9 cellular contexts compared by ENCODE assay signal in the genomic region with DNA sequence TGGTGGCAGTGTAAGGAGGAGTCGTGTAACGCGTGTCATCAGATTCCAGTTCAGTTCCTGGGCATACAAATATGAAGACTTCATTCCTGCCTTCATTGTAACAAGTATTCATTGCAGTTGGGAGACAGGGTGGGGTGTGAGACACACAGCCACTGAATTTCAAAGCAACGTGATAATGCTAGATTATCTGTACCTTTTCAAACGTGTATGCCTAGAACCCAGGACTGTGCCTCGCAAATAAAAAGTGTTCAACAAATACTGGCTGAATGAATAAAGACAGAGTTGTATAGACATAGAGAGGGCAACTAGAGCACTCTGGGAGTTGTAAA. TPM values are rescaled to one million over a fixed set of nuclear protein-coding genes. Genes with fewer than 3 reads are reported as not detected.
A peak's percentile ranks its signal among the peaks of the same experiment; 100 is the strongest.
DNase-seq lines count a peak whose midpoint lies in the region; ATAC-seq and TF ChIP-seq lines count a peak whose summit lies in the region.
"Had no signal": no experiment of that assay in that cellular context is flagged by ENCODE, and none has a peak within 500 bp of the region (broad histone marks: within the 10 kb centered on the region; RNA-seq: fewer than 3 reads in every experiment).

No MANE protein-coding gene starts in this region.

- H3K4me3 Mint-ChIP-seq in H9, result peak overlapping the region; percentile 99 to 100

- no peak overlapping the region for H3K14ac ChIP-seq in H9 (ENCODE audit: insufficient read depth, low read length)

- no peak overlapping the region for H2AK5ac ChIP-seq in H9 (ENCODE audit: insufficient read length, low read length)

- H3K9ac ChIP-seq in H9 (ENCODE audit: extremely low read depth, insufficient read length, low read length), result no peak overlapping the region

- H2BK120ac ChIP-seq in H9 (ENCODE audit: low read depth, low read length, poor library complexity, severe bottlenecking), result no peak overlapping the region

- H2AFZ ChIP-seq in H9 (ENCODE audit: low read length), result no peak overlapping the region

- no peak for ATAC-seq in RWPE2 (ENCODE audit: low read depth)
- no peak for ATAC-seq in psoas muscle
- ATAC-seq in GM18861 (IDR thresholded peaks at IDR 0.05; ENCODE audit: unreplicated experiment), result no peak

- H2BK12ac ChIP-seq in H9 (ENCODE audit: insufficient read length, low read depth, low read length), result no peak overlapping the region

- no peak overlapping the region for H4K8ac ChIP-seq in H9 (replicated peaks; ENCODE audit: insufficient read length, low read depth, low read length)

- DNase-seq in H9, result no peak
- no peak for DNase-seq in RWPE2 (ENCODE audit: low spot score)
- no peak for DNase-seq in psoas muscle
- DNase-seq in midbrain (lab: John Stamatoyannopoulos, UW), result no peak
- no peak for DNase-seq in nucleus accumbens (lab: John Stamatoyannopoulos, UW)
- DNase-seq in activated CD4-positive, alpha-beta T cell treated with anti-CD3 and anti-CD28 coated beads for 1 hour, result no peak

- H3K18ac ChIP-seq in H9 (ENCODE audit: insufficient read length, low read depth, low read length), result no peak overlapping the region

- H3K36me3 ChIP-seq in RWPE2 (ENCODE audit: low read depth) (peaks cover 34% of the 10 kb centered on the region), esophagus (ENCODE audit: control insufficient read depth in 2 of 2, insufficient read depth in 2 of 2, low read length in 1 of 2) (peaks cover 0 to 7% of the 10 kb centered on the region in 2 donors), psoas muscle (ENCODE audit: insufficient read depth in 1 of 2, low read depth in 1 of 2) (peaks cover 2 to 16% of the 10 kb centered on the region in 2 donors)

- H3K56ac ChIP-seq in H9 (ENCODE audit: insufficient read length, low read depth, low read length), result no peak overlapping the region

- no peak overlapping the region for H2BK15ac ChIP-seq in H9 (ENCODE audit: low read depth, low read length)

- H3K79me2 ChIP-seq in H9 (ENCODE audit: insufficient read depth, low read length), result peaks cover 10% of the 10 kb centered on the region; the same call in 1 of the 2 replicates

- WGBS in H9 (ENCODE audit: extremely low coverage, insufficient read length, low lambda C conversion rate), result no CpG with 5 or more reads among the region's 6 CpGs
- WGBS in esophagus, 2 donors, result 58 to 76% methylated on average over 6 of the region's 6 CpGs
- WGBS in psoas muscle, 3 donors, result 70 to 86% (median 76%) methylated on average over 6 of the region's 6 CpGs

- H3K9me3 ChIP-seq in H9 (ENCODE audit: control insufficient read depth, low read depth, low read length) (no peaks in the 10 kb centered on the region), RWPE2 (ENCODE audit: severe bottlenecking) (no peaks in the 10 kb centered on the region), esophagus (ENCODE audit: control insufficient read depth in 2 of 2, insufficient read depth in 1 of 2, low read depth in 1 of 2, low read length in 1 of 2) (no peaks in the 10 kb centered on the region), psoas muscle (no peaks in the 10 kb centered on the region)

- H3K4me1 Mint-ChIP-seq in H9, result peaks cover 34 to 40% of the 10 kb centered on the region in 2 experiments

- no peak overlapping the region for H2BK20ac ChIP-seq in H9 (ENCODE audit: low read depth, low read length, poor library complexity, severe bottlenecking)

- no peak overlapping the region for H3K23ac ChIP-seq in H9 (ENCODE audit: insufficient read length, low read depth, low read length)

- H3K4ac ChIP-seq in H9 (ENCODE audit: low read depth, low read length), result no peak overlapping the region

- H3K79me1 ChIP-seq in H9 (ENCODE audit: insufficient read depth, low read depth, low read length, poor library complexity, severe bottlenecking), result no peaks in the 10 kb centered on the region

- intact Hi-C loops in psoas muscle (cut with DNase I), result no loop called here

- H4K5ac ChIP-seq in H9 (ENCODE audit: insufficient read length, low read depth, low read length), result peak overlapping the region; percentile 33

- no peaks in the 10 kb centered on the region; a peak in 1 of 5 replicates for H3K9me3 Mint-ChIP-seq in H9

- H3K36me3 Mint-ChIP-seq in H9 (ENCODE audit: insufficient read depth in 1 of 3, low read depth in 3 of 3), result peaks cover 13 to 27% (median 20%) of the 10 kb centered on the region in 3 experiments; a peak in 6 of 7 replicates

- H3K27ac ChIP-seq in H9 (ENCODE audit: insufficient read length, low read depth, low read length) (no peak overlapping the region), RWPE2 (ENCODE audit: poor library complexity, severe bottlenecking) (peak overlapping the region; percentile 81), esophagus (ENCODE audit: low read depth in 2 of 2, low read length in 1 of 2) (peak overlapping the region; percentile 81 to 97), psoas muscle (peak overlapping the region; percentile 84)

- H2BK5ac ChIP-seq in H9 (ENCODE audit: insufficient read length, low read length), result no peak overlapping the region

- no peaks in the 10 kb centered on the region for H3K27me3 ChIP-seq in H9 (ENCODE audit: insufficient read depth, low read length)
- H3K27me3 ChIP-seq in RWPE2 (ENCODE audit: insufficient read depth, poor library complexity, severe bottlenecking), result no peaks in the 10 kb centered on the region
- H3K27me3 ChIP-seq in esophagus (ENCODE audit: control insufficient read depth in 1 of 2, insufficient read depth in 2 of 2, low read length in 2 of 2), result no peaks in the 10 kb centered on the region
- no peaks in the 10 kb centered on the region for H3K27me3 ChIP-seq in psoas muscle (ENCODE audit: insufficient read depth in 3 of 3, low read length in 2 of 3)

- no peak overlapping the region for H4K91ac ChIP-seq in H9 (ENCODE audit: insufficient read length, low read depth, low read length)

- peaks cover 3% of the 10 kb centered on the region; the same call in 1 of the 2 replicates for H3K4me1 ChIP-seq in H9 (ENCODE audit: insufficient read depth, low read length)
- H3K4me1 ChIP-seq in RWPE2 (ENCODE audit: insufficient read depth, poor library complexity, severe bottlenecking), result peaks cover 24% of the 10 kb centered on the region
- H3K4me1 ChIP-seq in esophagus (ENCODE audit: control insufficient read depth in 2 of 2, insufficient read depth in 2 of 2, low read length in 1 of 2), result no peaks in the 10 kb centered on the region
- H3K4me1 ChIP-seq in psoas muscle, result peaks cover 29% of the 10 kb centered on the region

- no peaks in the 10 kb centered on the region for H4K20me1 ChIP-seq in H9 (ENCODE audit: control insufficient read depth, insufficient read depth, insufficient read length)

- no peak overlapping the region for H3T11ph ChIP-seq in H9 (ENCODE audit: low read length)

- peak overlapping the region in 2 of 3 experiments; percentile 5 to 19; a peak in 2 of 7 replicates for H3K27ac Mint-ChIP-seq in H9

- H3K23me2 ChIP-seq in H9 (ENCODE audit: insufficient read length, low read depth, low read length, poor library complexity, severe bottlenecking), result peaks cover 11% of the 10 kb centered on the region

- H3K4me3 ChIP-seq in RWPE2 (ENCODE audit: severe bottlenecking), result peak overlapping the region; percentile 86
- H3K4me3 ChIP-seq in esophagus (ENCODE audit: low read depth in 1 of 2, low read length in 2 of 2), result peak overlapping the region in 1 of 2 donors; percentile 97
- peak overlapping the region; percentile 94 for H3K4me3 ChIP-seq in psoas muscle

- TF ChIP-seq CTCF in H9 (conservative IDR thresholded peaks at IDR 0.05) (no peak), RWPE2 (IDR thresholded peaks at IDR 0.05; ENCODE audit: poor library complexity, severe bottlenecking) (no peak), psoas muscle (IDR thresholded peaks at IDR 0.05) (no peak)

- H3K4me2 ChIP-seq in H9 (ENCODE audit: insufficient read depth, insufficient read length, low read length), result peak overlapping the region; percentile 63

- peaks cover 1% of the 10 kb centered on the region for H3K27me3 Mint-ChIP-seq in H9 (ENCODE audit: low read depth)

RNA-seq across cellular contexts. Expression of a gene that starts 0.6 kb away (rescaled TPM):
- total RNA-seq in H9 (2021) (8.6 and 9.4 TPM in 2 replicates), psoas muscle (1 to 10 TPM; 3.9 to 7.0 (median 6.0) TPM)
- polyA plus RNA-seq in esophagus (10 to 100 TPM; 13.9 to 39.4 TPM), psoas muscle (1 to 10 TPM; 4.4 to 5.6 (median 5.4) TPM)

RNA-seq across cellular contexts. Expression of a gene that starts 1.5 kb away (rescaled TPM):
- total RNA-seq in H9 (2021), result 13.2 and 14.6 TPM in 2 replicates
- polyA plus RNA-seq in esophagus, result 1 to 10 TPM; 4.7 to 8.3 TPM
- 100 to 1,000 TPM in 1 of 4 donors, 10 to 100 TPM in 3; 36.0 to 149 (median 46.4) TPM for total RNA-seq in psoas muscle
- 10 to 100 TPM in 2 of 3 donors, 1 to 10 TPM in 1; 3.9 to 32.9 (median 15.4) TPM for polyA plus RNA-seq in psoas muscle

RNA-seq across cellular contexts. Expression of a gene that starts 19.0 kb away (rescaled TPM):
- total RNA-seq in H9 (2021), result 0.48 and 0.55 TPM in 2 replicates
- 10 to 100 TPM; 72.9 to 85.8 TPM for polyA plus RNA-seq in esophagus
- 1 to 10 TPM in 1 of 4 donors, under 1 TPM in 3; 0.12 to 1.4 (median 0.35) TPM for total RNA-seq in psoas muscle
- under 1 TPM; 0.14 to 0.49 (median 0.35) TPM for polyA plus RNA-seq in psoas muscle

RNA-seq across cellular contexts. Expression of a gene that starts 37.1 kb away (rescaled TPM):
- total RNA-seq in H9 (2021) (not detected in 2 replicates), psoas muscle (under 1 TPM in 3 of 4 donors, not detected in 1; 0.25 to 0.48 (median 0.27) TPM)
- polyA plus RNA-seq in esophagus (under 1 TPM in 1 of 2 donors, not detected in 1; 0.08 TPM), psoas muscle (under 1 TPM in 2 of 3 donors, not detected in 1; 0.08 to 0.12 TPM)
- total RNA-seq: SK-MEL-5 had no signal

RNA-seq across cellular contexts. Expression of a gene that starts 52.5 kb away (rescaled TPM):
- total RNA-seq in H9 (2021), result not detected in 2 replicates
- polyA plus RNA-seq in esophagus, result under 1 TPM in 1 of 2 donors, not detected in 1; 0.01 TPM
- under 1 TPM in 1 of 4 donors, not detected in 3; 0.15 TPM for total RNA-seq in psoas muscle
- polyA plus RNA-seq in psoas muscle, result not detected
- total RNA-seq: SK-MEL-5 had no signal
